1 cellular context compared by ENCODE assay signal in the genomic region with DNA sequence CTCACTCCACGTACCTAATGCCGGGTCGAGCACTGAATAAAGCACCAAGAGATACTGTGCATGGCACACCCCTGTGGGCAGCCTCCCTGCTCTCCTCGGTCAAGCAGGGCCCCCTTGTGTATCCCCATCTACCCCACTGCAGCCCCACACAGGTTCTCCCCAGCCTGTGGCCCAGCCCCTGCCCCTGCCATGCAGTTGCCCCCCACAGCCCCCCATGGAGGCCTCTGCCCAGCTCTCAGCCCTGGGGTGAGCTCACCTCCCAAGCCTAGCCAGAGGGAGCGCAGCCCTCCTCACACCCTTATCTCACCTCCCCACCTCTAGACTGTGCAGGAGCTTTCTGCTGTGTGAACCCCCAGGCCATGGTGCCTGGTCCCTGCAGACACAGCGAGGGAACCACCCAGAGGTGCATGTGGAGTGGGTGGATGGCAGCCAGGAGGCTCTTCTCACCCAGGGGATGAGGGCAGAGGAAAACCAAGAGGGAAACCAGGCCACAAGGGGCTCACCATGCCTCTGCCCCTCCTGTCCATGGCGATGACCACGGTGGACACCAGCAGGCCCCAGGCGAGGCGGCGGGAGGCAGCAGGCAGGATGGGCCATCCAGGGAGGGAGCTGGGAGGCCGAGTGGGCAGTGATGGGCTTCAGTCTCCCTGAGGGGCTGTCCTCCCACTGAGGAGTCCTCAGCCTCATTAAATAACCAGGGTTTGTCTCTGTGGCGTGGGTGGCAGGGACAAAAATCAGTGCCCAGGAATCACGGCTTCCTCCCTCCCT.
TF ChIP-seq lines count a peak whose summit lies in the region.

No MANE protein-coding gene starts in this region.

TF ChIP-seq in K562, 482 proteins besides CTCF, POLR2A, EP300 and RAD21 (continued from another document):
- TF ChIP-seq, protein P1, sequence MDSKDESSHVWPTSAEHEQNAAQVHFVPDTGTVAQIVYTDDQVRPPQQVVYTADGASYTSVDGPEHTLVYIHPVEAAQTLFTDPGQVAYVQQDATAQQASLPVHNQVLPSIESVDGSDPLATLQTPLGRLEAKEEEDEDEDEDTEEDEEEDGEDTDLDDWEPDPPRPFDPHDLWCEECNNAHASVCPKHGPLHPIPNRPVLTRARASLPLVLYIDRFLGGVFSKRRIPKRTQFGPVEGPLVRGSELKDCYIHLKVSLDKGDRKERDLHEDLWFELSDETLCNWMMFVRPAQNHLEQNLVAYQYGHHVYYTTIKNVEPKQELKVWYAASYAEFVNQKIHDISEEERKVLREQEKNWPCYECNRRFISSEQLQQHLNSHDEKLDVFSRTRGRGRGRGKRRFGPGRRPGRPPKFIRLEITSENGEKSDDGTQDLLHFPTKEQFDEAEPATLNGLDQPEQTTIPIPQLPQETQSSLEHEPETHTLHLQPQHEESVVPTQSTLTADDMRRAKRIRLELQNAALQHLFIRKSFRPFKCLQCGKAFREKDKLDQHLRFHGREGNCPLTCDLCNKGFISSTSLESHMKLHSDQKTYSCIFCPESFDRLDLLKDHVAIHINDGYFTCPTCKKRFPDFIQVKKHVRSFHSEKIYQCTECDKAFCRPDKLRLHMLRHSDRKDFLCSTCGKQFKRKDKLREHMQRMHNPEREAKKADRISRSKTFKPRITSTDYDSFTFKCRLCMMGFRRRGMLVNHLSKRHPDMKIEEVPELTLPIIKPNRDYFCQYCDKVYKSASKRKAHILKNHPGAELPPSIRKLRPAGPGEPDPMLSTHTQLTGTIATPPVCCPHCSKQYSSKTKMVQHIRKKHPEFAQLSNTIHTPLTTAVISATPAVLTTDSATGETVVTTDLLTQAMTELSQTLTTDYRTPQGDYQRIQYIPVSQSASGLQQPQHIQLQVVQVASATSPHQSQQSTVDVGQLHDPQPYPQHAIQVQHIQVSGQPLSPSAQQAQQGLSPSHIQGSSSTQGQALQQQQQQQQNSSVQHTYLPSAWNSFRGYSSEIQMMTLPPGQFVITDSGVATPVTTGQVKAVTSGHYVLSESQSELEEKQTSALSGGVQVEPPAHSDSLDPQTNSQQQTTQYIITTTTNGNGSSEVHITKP (IDR thresholded peaks at IDR 0.05; ENCODE audit: partially characterized antibody), result no peak
- TF ChIP-seq GTF2E2 (tag; IDR thresholded peaks at IDR 0.05) (no peak), FOXA1 (IDR thresholded peaks at IDR 0.05; ENCODE audit: borderline replicate concordance) (no peak)
